ENCODE assay signal across 1 cellular context in the genomic region with DNA sequence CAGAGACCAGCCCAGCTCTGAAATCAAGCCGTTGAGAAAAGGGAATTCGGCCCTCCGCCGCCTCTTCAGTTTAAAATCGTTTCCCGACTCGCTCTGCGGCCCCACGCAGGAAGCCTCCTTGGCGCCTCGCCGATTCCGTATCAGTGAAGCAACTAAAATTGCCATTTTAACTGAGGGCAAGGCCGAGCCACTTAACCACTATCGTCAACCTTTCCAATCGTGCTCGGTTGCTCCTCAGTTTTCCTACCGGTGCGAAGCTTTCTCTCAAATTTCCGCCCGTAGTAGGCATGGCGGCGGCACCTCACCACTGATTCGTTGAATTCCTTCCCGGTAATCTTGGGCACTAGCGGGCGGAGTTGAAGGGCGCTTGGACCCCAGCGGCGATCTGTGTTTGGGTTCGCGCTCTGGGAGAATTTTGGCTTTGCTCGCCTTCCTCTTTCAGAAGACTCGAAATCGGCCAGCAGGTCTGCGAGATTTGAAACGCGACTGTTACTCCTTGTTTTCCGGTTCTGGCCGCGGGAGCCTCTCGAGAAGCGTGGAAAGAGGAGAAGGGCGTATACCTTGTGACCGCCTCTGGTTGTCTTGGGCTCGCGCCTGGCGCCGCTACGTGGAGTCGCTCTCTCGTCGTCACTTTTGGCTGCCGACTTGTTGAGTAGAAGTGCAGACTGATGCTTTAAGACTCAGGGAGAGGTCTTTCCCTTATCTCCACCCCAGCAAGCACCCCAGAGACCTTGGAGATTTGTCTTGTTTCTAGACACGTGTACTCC.
A peak's percentile ranks its signal among the peaks of the same experiment; 100 is the strongest.
TF ChIP-seq lines count a peak whose summit lies in the region.

A gene with protein sequence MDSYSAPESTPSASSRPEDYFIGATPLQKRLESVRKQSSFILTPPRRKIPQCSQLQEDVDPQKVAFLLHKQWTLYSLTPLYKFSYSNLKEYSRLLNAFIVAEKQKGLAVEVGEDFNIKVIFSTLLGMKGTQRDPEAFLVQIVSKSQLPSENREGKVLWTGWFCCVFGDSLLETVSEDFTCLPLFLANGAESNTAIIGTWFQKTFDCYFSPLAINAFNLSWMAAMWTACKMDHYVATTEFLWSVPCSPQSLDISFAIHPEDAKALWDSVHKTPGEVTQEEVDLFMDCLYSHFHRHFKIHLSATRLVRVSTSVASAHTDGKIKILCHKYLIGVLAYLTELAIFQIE (minus strand): TSS at position 569 of the 767 bp plus-strand sequence. CDS start 13,584 bp downstream, outside the sequence.
A gene with protein sequence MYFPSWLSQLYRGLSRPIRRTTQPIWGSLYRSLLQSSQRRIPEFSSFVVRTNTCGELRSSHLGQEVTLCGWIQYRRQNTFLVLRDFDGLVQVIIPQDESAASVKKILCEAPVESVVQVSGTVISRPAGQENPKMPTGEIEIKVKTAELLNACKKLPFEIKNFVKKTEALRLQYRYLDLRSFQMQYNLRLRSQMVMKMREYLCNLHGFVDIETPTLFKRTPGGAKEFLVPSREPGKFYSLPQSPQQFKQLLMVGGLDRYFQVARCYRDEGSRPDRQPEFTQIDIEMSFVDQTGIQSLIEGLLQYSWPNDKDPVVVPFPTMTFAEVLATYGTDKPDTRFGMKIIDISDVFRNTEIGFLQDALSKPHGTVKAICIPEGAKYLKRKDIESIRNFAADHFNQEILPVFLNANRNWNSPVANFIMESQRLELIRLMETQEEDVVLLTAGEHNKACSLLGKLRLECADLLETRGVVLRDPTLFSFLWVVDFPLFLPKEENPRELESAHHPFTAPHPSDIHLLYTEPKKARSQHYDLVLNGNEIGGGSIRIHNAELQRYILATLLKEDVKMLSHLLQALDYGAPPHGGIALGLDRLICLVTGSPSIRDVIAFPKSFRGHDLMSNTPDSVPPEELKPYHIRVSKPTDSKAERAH (plus strand): TSS at position 359 of the 767 bp plus-strand sequence. CDS start 557 bp downstream, outside the sequence.

TF ChIP-seq in K562, 482 proteins besides CTCF, POLR2A, EP300 and RAD21 (continued from another document and continues in another):
- TF ChIP-seq, protein P1, sequence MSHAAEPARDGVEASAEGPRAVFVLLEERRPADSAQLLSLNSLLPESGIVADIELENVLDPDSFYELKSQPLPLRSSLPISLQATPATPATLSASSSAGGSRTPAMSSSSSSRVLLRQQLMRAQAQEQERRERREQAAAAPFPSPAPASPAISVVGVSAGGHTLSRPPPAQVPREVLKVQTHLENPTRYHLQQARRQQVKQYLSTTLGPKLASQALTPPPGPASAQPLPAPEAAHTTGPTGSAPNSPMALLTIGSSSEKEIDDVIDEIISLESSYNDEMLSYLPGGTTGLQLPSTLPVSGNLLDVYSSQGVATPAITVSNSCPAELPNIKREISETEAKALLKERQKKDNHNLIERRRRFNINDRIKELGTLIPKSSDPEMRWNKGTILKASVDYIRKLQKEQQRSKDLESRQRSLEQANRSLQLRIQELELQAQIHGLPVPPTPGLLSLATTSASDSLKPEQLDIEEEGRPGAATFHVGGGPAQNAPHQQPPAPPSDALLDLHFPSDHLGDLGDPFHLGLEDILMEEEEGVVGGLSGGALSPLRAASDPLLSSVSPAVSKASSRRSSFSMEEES (CRISPR knock-in tag; IDR thresholded peaks at IDR 0.05): no peak
- TF ChIP-seq MAFG (tag; conservative IDR thresholded peaks at IDR 0.05) (no peak), NR2F6 (CRISPR knock-in tag; IDR thresholded peaks at IDR 0.05) (no peak), KAT8 (IDR thresholded peaks at IDR 0.05; ENCODE audit: low read depth) (no peak), SMAD1 (IDR thresholded peaks at IDR 0.05; ENCODE audit: low read depth, low read length, partially characterized antibody) (no peak), CEBPG (CRISPR knock-in tag; IDR thresholded peaks at IDR 0.05) (peak; percentile 86), CEBPG (tag; conservative IDR thresholded peaks at IDR 0.05 in 1 of 2, IDR thresholded peaks at IDR 0.05 in 1 of 2) (peak; percentile 65 to 77), HSF4 (CRISPR knock-in tag; IDR thresholded peaks at IDR 0.05; ENCODE audit: borderline replicate concordance) (no peak), ZNF766 (CRISPR knock-in tag; conservative IDR thresholded peaks at IDR 0.05) (peak; percentile 84), ZNF384 (IDR thresholded peaks at IDR 0.05; ENCODE audit: low read depth, low read length) (no peak), ZKSCAN1 (IDR thresholded peaks at IDR 0.05; ENCODE audit: low read depth, low read length) (peak; percentile 59; the same call in 1 of the 2 replicates), TRIM28 (IDR thresholded peaks at IDR 0.05) (peak; percentile 17; the same call in 1 of the 2 replicates), DPF2 (IDR thresholded peaks at IDR 0.05) (peak; percentile 71), NFATC3 (IDR thresholded peaks at IDR 0.05) (no peak; the same call in 1 of the 2 replicates), PML (IDR thresholded peaks at IDR 0.05; ENCODE audit: low read length) (peak; percentile 86), FOXK1 (CRISPR knock-in tag; IDR thresholded peaks at IDR 0.05; ENCODE audit: borderline replicate concordance) (no peak; the same call in 1 of the 2 replicates), JUNB (CRISPR knock-in tag; conservative IDR thresholded peaks at IDR 0.05) (no peak), SIX5 (IDR thresholded peaks at IDR 0.05; ENCODE audit: borderline replicate concordance in 1 of 2, insufficient read depth in 1 of 2, low read depth in 1 of 2, low read length in 2 of 2) (peak; percentile 65 to 71; a peak in 3 of 4 replicates), ZBTB1 (CRISPR knock-in tag; IDR thresholded peaks at IDR 0.05; ENCODE audit: borderline replicate concordance, low read depth) (peak; percentile 45; the same call in 1 of the 2 replicates), ZNF717 (CRISPR knock-in tag; IDR thresholded peaks at IDR 0.05) (no peak), ZNF507 (tag; conservative IDR thresholded peaks at IDR 0.05) (no peak), MXI1 (IDR thresholded peaks at IDR 0.05; ENCODE audit: low read depth, low read length) (peak; percentile 15; the same call in 1 of the 2 replicates), SAFB2 (IDR thresholded peaks at IDR 0.05; ENCODE audit: borderline replicate concordance, low read depth, low read length, severe bottlenecking) (no peak), SP1 (CRISPR knock-in tag; IDR thresholded peaks at IDR 0.05) (peak; percentile 90), ZBED1 (IDR thresholded peaks at IDR 0.05) (peak; percentile 55; the same call in 1 of the 2 replicates), ZNF668 (CRISPR knock-in tag; IDR thresholded peaks at IDR 0.05) (no peak), XRCC4 (IDR thresholded peaks at IDR 0.05; ENCODE audit: extremely low read depth, insufficient read depth, insufficient read length) (no peak)
- TF ChIP-seq, protein P2, sequence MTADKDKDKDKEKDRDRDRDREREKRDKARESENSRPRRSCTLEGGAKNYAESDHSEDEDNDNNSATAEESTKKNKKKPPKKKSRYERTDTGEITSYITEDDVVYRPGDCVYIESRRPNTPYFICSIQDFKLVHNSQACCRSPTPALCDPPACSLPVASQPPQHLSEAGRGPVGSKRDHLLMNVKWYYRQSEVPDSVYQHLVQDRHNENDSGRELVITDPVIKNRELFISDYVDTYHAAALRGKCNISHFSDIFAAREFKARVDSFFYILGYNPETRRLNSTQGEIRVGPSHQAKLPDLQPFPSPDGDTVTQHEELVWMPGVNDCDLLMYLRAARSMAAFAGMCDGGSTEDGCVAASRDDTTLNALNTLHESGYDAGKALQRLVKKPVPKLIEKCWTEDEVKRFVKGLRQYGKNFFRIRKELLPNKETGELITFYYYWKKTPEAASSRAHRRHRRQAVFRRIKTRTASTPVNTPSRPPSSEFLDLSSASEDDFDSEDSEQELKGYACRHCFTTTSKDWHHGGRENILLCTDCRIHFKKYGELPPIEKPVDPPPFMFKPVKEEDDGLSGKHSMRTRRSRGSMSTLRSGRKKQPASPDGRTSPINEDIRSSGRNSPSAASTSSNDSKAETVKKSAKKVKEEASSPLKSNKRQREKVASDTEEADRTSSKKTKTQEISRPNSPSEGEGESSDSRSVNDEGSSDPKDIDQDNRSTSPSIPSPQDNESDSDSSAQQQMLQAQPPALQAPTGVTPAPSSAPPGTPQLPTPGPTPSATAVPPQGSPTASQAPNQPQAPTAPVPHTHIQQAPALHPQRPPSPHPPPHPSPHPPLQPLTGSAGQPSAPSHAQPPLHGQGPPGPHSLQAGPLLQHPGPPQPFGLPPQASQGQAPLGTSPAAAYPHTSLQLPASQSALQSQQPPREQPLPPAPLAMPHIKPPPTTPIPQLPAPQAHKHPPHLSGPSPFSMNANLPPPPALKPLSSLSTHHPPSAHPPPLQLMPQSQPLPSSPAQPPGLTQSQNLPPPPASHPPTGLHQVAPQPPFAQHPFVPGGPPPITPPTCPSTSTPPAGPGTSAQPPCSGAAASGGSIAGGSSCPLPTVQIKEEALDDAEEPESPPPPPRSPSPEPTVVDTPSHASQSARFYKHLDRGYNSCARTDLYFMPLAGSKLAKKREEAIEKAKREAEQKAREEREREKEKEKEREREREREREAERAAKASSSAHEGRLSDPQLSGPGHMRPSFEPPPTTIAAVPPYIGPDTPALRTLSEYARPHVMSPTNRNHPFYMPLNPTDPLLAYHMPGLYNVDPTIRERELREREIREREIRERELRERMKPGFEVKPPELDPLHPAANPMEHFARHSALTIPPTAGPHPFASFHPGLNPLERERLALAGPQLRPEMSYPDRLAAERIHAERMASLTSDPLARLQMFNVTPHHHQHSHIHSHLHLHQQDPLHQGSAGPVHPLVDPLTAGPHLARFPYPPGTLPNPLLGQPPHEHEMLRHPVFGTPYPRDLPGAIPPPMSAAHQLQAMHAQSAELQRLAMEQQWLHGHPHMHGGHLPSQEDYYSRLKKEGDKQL (CRISPR knock-in tag; IDR thresholded peaks at IDR 0.05; ENCODE audit: borderline replicate concordance): no peak
- TF ChIP-seq, protein P3, sequence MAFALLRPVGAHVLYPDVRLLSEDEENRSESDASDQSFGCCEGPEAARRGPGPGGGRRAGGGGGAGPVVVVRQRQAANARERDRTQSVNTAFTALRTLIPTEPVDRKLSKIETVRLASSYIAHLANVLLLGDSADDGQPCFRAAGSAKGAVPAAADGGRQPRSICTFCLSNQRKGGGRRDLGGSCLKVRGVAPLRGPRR (CRISPR knock-in tag; IDR thresholded peaks at IDR 0.05): no peak
- TF ChIP-seq, protein P4, sequence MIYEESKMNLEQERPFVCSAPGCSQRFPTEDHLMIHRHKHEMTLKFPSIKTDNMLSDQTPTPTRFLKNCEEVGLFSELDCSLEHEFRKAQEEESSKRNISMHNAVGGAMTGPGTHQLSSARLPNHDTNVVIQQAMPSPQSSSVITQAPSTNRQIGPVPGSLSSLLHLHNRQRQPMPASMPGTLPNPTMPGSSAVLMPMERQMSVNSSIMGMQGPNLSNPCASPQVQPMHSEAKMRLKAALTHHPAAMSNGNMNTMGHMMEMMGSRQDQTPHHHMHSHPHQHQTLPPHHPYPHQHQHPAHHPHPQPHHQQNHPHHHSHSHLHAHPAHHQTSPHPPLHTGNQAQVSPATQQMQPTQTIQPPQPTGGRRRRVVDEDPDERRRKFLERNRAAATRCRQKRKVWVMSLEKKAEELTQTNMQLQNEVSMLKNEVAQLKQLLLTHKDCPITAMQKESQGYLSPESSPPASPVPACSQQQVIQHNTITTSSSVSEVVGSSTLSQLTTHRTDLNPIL (CRISPR knock-in tag; IDR thresholded peaks at IDR 0.05): no peak
- TF ChIP-seq, protein P5, sequence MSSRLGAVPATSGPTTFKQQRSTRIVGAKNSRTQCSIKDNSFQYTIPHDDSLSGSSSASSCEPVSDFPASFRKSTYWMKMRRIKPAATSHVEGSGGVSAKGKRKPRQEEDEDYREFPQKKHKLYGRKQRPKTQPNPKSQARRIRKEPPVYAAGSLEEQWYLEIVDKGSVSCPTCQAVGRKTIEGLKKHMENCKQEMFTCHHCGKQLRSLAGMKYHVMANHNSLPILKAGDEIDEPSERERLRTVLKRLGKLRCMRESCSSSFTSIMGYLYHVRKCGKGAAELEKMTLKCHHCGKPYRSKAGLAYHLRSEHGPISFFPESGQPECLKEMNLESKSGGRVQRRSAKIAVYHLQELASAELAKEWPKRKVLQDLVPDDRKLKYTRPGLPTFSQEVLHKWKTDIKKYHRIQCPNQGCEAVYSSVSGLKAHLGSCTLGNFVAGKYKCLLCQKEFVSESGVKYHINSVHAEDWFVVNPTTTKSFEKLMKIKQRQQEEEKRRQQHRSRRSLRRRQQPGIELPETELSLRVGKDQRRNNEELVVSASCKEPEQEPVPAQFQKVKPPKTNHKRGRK (tag; IDR thresholded peaks at IDR 0.05): no peak
- TF ChIP-seq, protein P6, sequence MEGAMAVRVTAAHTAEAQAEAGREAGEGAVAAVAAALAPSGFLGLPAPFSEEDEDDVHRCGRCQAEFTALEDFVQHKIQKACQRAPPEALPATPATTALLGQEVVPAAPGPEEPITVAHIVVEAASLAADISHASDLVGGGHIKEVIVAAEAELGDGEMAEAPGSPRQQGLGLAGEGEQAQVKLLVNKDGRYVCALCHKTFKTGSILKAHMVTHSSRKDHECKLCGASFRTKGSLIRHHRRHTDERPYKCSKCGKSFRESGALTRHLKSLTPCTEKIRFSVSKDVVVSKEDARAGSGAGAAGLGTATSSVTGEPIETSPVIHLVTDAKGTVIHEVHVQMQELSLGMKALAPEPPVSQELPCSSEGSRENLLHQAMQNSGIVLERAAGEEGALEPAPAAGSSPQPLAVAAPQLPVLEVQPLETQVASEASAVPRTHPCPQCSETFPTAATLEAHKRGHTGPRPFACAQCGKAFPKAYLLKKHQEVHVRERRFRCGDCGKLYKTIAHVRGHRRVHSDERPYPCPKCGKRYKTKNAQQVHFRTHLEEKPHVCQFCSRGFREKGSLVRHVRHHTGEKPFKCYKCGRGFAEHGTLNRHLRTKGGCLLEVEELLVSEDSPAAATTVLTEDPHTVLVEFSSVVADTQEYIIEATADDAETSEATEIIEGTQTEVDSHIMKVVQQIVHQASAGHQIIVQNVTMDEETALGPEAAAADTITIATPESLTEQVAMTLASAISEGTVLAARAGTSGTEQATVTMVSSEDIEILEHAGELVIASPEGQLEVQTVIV (CRISPR knock-in tag; IDR thresholded peaks at IDR 0.05; ENCODE audit: borderline replicate concordance): no peak
- TF ChIP-seq, protein P7, sequence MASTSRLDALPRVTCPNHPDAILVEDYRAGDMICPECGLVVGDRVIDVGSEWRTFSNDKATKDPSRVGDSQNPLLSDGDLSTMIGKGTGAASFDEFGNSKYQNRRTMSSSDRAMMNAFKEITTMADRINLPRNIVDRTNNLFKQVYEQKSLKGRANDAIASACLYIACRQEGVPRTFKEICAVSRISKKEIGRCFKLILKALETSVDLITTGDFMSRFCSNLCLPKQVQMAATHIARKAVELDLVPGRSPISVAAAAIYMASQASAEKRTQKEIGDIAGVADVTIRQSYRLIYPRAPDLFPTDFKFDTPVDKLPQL (IDR thresholded peaks at IDR 0.05; ENCODE audit: extremely low read depth, insufficient read length): peak; percentile 78
- TF ChIP-seq, protein P8, sequence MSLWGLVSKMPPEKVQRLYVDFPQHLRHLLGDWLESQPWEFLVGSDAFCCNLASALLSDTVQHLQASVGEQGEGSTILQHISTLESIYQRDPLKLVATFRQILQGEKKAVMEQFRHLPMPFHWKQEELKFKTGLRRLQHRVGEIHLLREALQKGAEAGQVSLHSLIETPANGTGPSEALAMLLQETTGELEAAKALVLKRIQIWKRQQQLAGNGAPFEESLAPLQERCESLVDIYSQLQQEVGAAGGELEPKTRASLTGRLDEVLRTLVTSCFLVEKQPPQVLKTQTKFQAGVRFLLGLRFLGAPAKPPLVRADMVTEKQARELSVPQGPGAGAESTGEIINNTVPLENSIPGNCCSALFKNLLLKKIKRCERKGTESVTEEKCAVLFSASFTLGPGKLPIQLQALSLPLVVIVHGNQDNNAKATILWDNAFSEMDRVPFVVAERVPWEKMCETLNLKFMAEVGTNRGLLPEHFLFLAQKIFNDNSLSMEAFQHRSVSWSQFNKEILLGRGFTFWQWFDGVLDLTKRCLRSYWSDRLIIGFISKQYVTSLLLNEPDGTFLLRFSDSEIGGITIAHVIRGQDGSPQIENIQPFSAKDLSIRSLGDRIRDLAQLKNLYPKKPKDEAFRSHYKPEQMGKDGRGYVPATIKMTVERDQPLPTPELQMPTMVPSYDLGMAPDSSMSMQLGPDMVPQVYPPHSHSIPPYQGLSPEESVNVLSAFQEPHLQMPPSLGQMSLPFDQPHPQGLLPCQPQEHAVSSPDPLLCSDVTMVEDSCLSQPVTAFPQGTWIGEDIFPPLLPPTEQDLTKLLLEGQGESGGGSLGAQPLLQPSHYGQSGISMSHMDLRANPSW (CRISPR knock-in tag; IDR thresholded peaks at IDR 0.05): no peak
